In genomic region chrX:53088136-53088974, GRCh38 we compare ENCODE assay signal across 8 cellular contexts. TPM values are rescaled to one million over a fixed set of nuclear protein-coding genes. Genes with fewer than 3 reads are reported as not detected.
A peak's percentile ranks its signal among the peaks of the same experiment; 100 is the strongest.
DNase-seq lines count a peak whose midpoint lies in the region; ATAC-seq and TF ChIP-seq lines count a peak whose summit lies in the region.

No MANE protein-coding gene starts in this region.

- POLR2A ChIA-PET in AG04449 (lab: Yijun Ruan, JAX) = no interaction called here

- CTCF ChIA-PET in AG04449 (lab: Yijun Ruan, JAX) = interaction anchor here (3.7 kb wide), 1 partner anchor 17 kb away, joined by 23 read pairs; no protein-coding TSS in a partner anchor

- H3K9me3 ChIP-seq in mononuclear cell (ENCODE audit: low read depth, low read length) = no peaks in the 10 kb centered on the region

- no peaks in the 10 kb centered on the region for H3K27me3 ChIP-seq in mononuclear cell (ENCODE audit: insufficient read depth, low read length)

- H3K4me1 ChIP-seq in mononuclear cell (ENCODE audit: insufficient read depth, low read length) = peaks cover 16% of the 10 kb centered on the region

- no peak for DNase-seq in AG04449 (ENCODE audit: low read depth, low spot score)
- peak; percentile 52 for DNase-seq in NCI-H2196 treated with DMSO at 0.1 percent for 48 hours (lab: John Stamatoyannopoulos, UW; ENCODE audit: unreplicated experiment)
- DNase-seq in activated T-cell treated with anti-CD3 and anti-CD28 coated beads for 48 hours (ENCODE audit: low read depth) = peak; percentile 68
- peak; percentile 89 for DNase-seq in epithelial cell of esophagus (ENCODE audit: low read depth)
- peak; percentile 67 to 69 for DNase-seq in stimulated activated CD8-positive, alpha-beta memory T cell treated with anti-CD3 and anti-CD28 coated beads, Interleukin-15, amount 100 ng/mL, for 48 hours (ENCODE audit: low read depth in 2 of 2)
- DNase-seq in HK-2 (ENCODE audit: unreplicated experiment) = no peak

- peak; percentile 50 for ATAC-seq in GM21360 (IDR thresholded peaks at IDR 0.05; ENCODE audit: unreplicated experiment)

- H3K4me3 ChIP-seq in AG04449 (ENCODE audit: low read depth, low read length) (peak overlapping the region; percentile 48), epithelial cell of esophagus (ENCODE audit: low read length) (peak overlapping the region; percentile 47), mononuclear cell (ENCODE audit: low read length) (peak overlapping the region; percentile 16)

- TF ChIP-seq CTCF in AG04449 (IDR thresholded peaks at IDR 0.05; ENCODE audit: insufficient read depth, low read length, missing control alignments) (no peak), epithelial cell of esophagus (IDR thresholded peaks at IDR 0.05; ENCODE audit: insufficient read depth, low read depth, low read length, missing control alignments) (no peak)

RNA-seq across cellular contexts. Expression of gene KANTR, which starts 5.6 kb away (rescaled TPM):
- 6.3 TPM for total RNA-seq in mononuclear cell

RNA-seq across cellular contexts. Expression of gene TSPYL2, which starts 6.2 kb away (rescaled TPM):
- 93.8 TPM for total RNA-seq in mononuclear cell

RNA-seq across cellular contexts. Expression of gene GPR173, which starts 39.8 kb away (rescaled TPM):
- total RNA-seq in mononuclear cell = under 0.01 TPM

Comparison
In these comparisons a context has a peak if more than half of its experiments do, and no peak if none do; other contexts are left out.
1. DNase-seq: peak in NCI-H2196 treated with DMSO at 0.1 percent for 48 hours (single experiment), activated T-cell treated with anti-CD3 and anti-CD28 coated beads for 48 hours (single experiment), epithelial cell of esophagus (single experiment) and stimulated activated CD8-positive, alpha-beta memory T cell treated with anti-CD3 and anti-CD28 coated beads, Interleukin-15, amount 100 ng/mL, for 48 hours (2 of 2); none in AG04449 (single experiment) and HK-2 (single experiment).
2. Peak in every context shown above with its lines, with median percentiles within 50 percentile points of each other: H3K4me3 ChIP-seq.